Comparison of ENCODE assay signal across 5 cellular contexts in genomic region chr1:15102646-15103045, GRCh38. TPM values are rescaled to one million over a fixed set of nuclear protein-coding genes. Genes with fewer than 3 reads are reported as not detected.
"Had no signal": no experiment of that assay in that cellular context is flagged by ENCODE, and none has a peak within 500 bp of the region (broad histone marks: within the 10 kb centered on the region; RNA-seq: fewer than 3 reads in every experiment).

No MANE protein-coding gene starts in this region.

- H2AFZ ChIP-seq: GM23338 had no signal

- DNase-seq: H9, HCEC 1CT, KBM-7 had no signal

- H3K4me3 Mint-ChIP-seq: GM23338, H9, IgD-negative memory B cell had no signal

- H3K9me3 Mint-ChIP-seq: GM23338, H9 had no signal

- H3K27ac Mint-ChIP-seq: GM23338, H9, IgD-negative memory B cell had no signal

- ATAC-seq: GM23338 had no signal

- H3K4me3 ChIP-seq: GM23338 had no signal

- H3K4me2 ChIP-seq: GM23338 had no signal

RNA-seq across cellular contexts. Expression of gene TMEM51, which starts 50.9 kb away (rescaled TPM):
- polyA plus RNA-seq: IgD-negative memory B cell had no signal
